ENCODE assay signal across 12 cellular contexts in the genomic region with DNA sequence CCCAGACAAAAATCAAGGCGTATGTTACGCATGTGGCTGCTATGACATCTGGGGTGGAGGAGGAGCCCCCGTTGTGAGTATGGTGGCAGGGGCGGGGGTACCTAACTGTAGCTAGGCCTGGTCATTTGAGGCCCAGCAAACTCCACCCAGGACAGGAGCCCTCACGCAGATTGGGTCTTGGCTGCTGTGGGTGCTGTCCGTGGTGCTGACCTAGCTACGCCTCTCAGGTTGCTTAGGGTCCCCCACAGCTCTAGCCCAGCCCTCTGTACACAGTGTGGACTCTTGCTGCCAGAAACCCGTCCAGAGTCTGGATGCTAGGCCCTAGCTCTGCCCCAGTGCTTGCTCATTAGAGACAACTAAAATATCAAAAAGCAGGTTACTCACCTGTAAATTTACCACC.
DNase-seq lines count a peak whose midpoint lies in the region; ATAC-seq, FAIRE-seq and TF ChIP-seq lines count a peak whose summit lies in the region.
"Had no signal": no experiment of that assay in that cellular context is flagged by ENCODE, and none has a peak within 500 bp of the region (broad histone marks: within the 10 kb centered on the region; RNA-seq: fewer than 3 reads in every experiment).

No MANE protein-coding gene starts in this region.

- no peak overlapping the region for H3K27ac ChIP-seq in heart right ventricle
- no peak overlapping the region for H3K27ac ChIP-seq in OCI-LY7 (ENCODE audit: low read depth, low read length, poor library complexity, severe bottlenecking)

- H3K4me2 ChIP-seq in OCI-LY7 (ENCODE audit: low read length): no peak overlapping the region

- BruUV-seq in OCI-LY7 (replicated peaks; lab: Mats Ljungman, UMichigan): no TSS peak

- H3K79me2 ChIP-seq in OCI-LY7 (ENCODE audit: insufficient read depth, low read depth, low read length): no peaks in the 10 kb centered on the region

- peaks cover 13% of the 10 kb centered on the region for H3K36me3 Mint-ChIP-seq in endothelial cell (ENCODE audit: low read depth, unreplicated experiment)
- peaks cover under 1% of the 10 kb centered on the region for H3K36me3 Mint-ChIP-seq in activated T-helper 1 cell treated with anti-CD3 and anti-CD28 coated beads, Interleukin-12 subunit alpha, Interleukin-12 subunit beta, Interleukin-2, Interleukin-4 antibody, amounts not matched to agents 30 ng/mL and 10 ng/mL and 1 ng/mL, durations not matched to agents 14 hours and 24 hours and 36 hours (ENCODE audit: low read depth)

- CTCF ChIA-PET in OCI-LY7 (lab: Charles Lee; ENCODE audit: unreplicated experiment): no interaction called here

- H3K9me2 ChIP-seq in OCI-LY7 (ENCODE audit: insufficient read depth, low read length): no peaks in the 10 kb centered on the region

- TF ChIP-seq CTCF in heart right ventricle (IDR thresholded peaks at IDR 0.05) (no peak), OCI-LY7 (conservative IDR thresholded peaks at IDR 0.05; ENCODE audit: low read length) (no peak), endothelial cell (IDR thresholded peaks at IDR 0.05; ENCODE audit: unreplicated experiment) (no peak)

- TF ChIP-seq POLR2A in GM12892 (IDR thresholded peaks at IDR 0.05; ENCODE audit: low read depth, low read length): no peak

- H3K4me3 ChIP-seq in heart right ventricle (no peak overlapping the region), OCI-LY7 (ENCODE audit: low read depth, low read length, poor library complexity, severe bottlenecking) (no peak overlapping the region)

- H4K20me1 ChIP-seq in OCI-LY7 (ENCODE audit: insufficient read depth, low read length): no peaks in the 10 kb centered on the region

- peaks cover 8% of the 10 kb centered on the region for H3K27me3 Mint-ChIP-seq in endothelial cell (ENCODE audit: unreplicated experiment)
- no peaks in the 10 kb centered on the region for H3K27me3 Mint-ChIP-seq in activated T-helper 1 cell treated with anti-CD3 and anti-CD28 coated beads, Interleukin-12 subunit alpha, Interleukin-12 subunit beta, Interleukin-2, Interleukin-4 antibody, amounts not matched to agents 30 ng/mL and 10 ng/mL and 1 ng/mL, durations not matched to agents 14 hours and 24 hours and 36 hours (ENCODE audit: insufficient read depth)

- POLR2A ChIA-PET in OCI-LY7 (lab: Charles Lee): no interaction called here

- H3K4me1 ChIP-seq in heart right ventricle (no peaks in the 10 kb centered on the region), OCI-LY7 (ENCODE audit: insufficient read depth, low read length, poor library complexity, severe bottlenecking) (no peaks in the 10 kb centered on the region)

- H3K4me1 Mint-ChIP-seq in endothelial cell (ENCODE audit: unreplicated experiment): no peaks in the 10 kb centered on the region
- no peaks in the 10 kb centered on the region for H3K4me1 Mint-ChIP-seq in activated T-helper 1 cell treated with anti-CD3 and anti-CD28 coated beads, Interleukin-12 subunit alpha, Interleukin-12 subunit beta, Interleukin-2, Interleukin-4 antibody, amounts not matched to agents 30 ng/mL and 10 ng/mL and 1 ng/mL, durations not matched to agents 14 hours and 24 hours and 36 hours (ENCODE audit: low read depth)

- 27 to 33% methylated on average over 8 of the region's 8 CpGs for WGBS in heart right ventricle, 2 donors

- no peak overlapping the region for H3K4me3 Mint-ChIP-seq in endothelial cell (ENCODE audit: unreplicated experiment)
- no peak overlapping the region for H3K4me3 Mint-ChIP-seq in activated T-helper 1 cell treated with anti-CD3 and anti-CD28 coated beads, Interleukin-12 subunit alpha, Interleukin-12 subunit beta, Interleukin-2, Interleukin-4 antibody, amounts not matched to agents 30 ng/mL and 10 ng/mL and 1 ng/mL, durations not matched to agents 14 hours and 24 hours and 36 hours

- H3K27me3 ChIP-seq in heart right ventricle: no peaks in the 10 kb centered on the region

- intact Hi-C loops in heart right ventricle (cut with DNase I) (no loop called here), cardiac septum (cut with DNase I) (no loop called here), OCI-LY7 (cut with micrococcal nuclease; ENCODE audit: unreplicated experiment) (no loop called here)
- intact Hi-C loops in activated T-helper 1 cell treated with anti-CD3 and anti-CD28 coated beads, Interleukin-12 subunit alpha, Interleukin-12 subunit beta, Interleukin-2, Interleukin-4 antibody, amounts not matched to agents 30 ng/mL and 10 ng/mL and 1 ng/mL, durations not matched to agents 14 hours and 24 hours and 36 hours (cut with micrococcal nuclease): no loop called here

- no peak for FAIRE-seq in GM12892 (lab: Jason Lieb, UNC)
- FAIRE-seq: GM18507, islet of Langerhans had no signal

- peaks cover 12% of the 10 kb centered on the region for H3K9me3 Mint-ChIP-seq in endothelial cell (ENCODE audit: unreplicated experiment)
- peaks cover 39% of the 10 kb centered on the region for H3K9me3 Mint-ChIP-seq in activated T-helper 1 cell treated with anti-CD3 and anti-CD28 coated beads, Interleukin-12 subunit alpha, Interleukin-12 subunit beta, Interleukin-2, Interleukin-4 antibody, amounts not matched to agents 30 ng/mL and 10 ng/mL and 1 ng/mL, durations not matched to agents 14 hours and 24 hours and 36 hours

- H3K27ac Mint-ChIP-seq in endothelial cell (ENCODE audit: unreplicated experiment): no peak overlapping the region
- no peak overlapping the region for H3K27ac Mint-ChIP-seq in activated T-helper 1 cell treated with anti-CD3 and anti-CD28 coated beads, Interleukin-12 subunit alpha, Interleukin-12 subunit beta, Interleukin-2, Interleukin-4 antibody, amounts not matched to agents 30 ng/mL and 10 ng/mL and 1 ng/mL, durations not matched to agents 14 hours and 24 hours and 36 hours

- no peak overlapping the region for H2AFZ ChIP-seq in OCI-LY7 (ENCODE audit: low read length)

- no peaks in the 10 kb centered on the region for H3K36me3 ChIP-seq in heart right ventricle
- no peaks in the 10 kb centered on the region for H3K36me3 ChIP-seq in OCI-LY7 (ENCODE audit: insufficient read depth, low read length)

- H3K9me3 ChIP-seq in heart right ventricle: peaks cover 0 to 56% (median 37%) of the 10 kb centered on the region in 11 donors
- no peaks in the 10 kb centered on the region for H3K9me3 ChIP-seq in OCI-LY7 (ENCODE audit: low read length)

- ATAC-seq in heart right ventricle: peak in 1 of 8 donors; percentile 18

- DNase-seq in heart right ventricle (peak; percentile 13 to 23), cardiac septum (ENCODE audit: low spot score) (no peak), OCI-LY7 (ENCODE audit: low spot score) (peak; percentile 25), endothelial cell (ENCODE audit: low spot score) (peak; percentile 54), NCI-H2107 (lab: John Stamatoyannopoulos, UW) (no peak), GM12892 (ENCODE audit: insufficient read length) (no peak)
- peak; percentile 9 for DNase-seq in stimulated activated CD4-positive, alpha-beta T cell treated with anti-CD3 and anti-CD28 coated beads, Interleukin-4, amount 100 ng/mL, for 24 hours
- no peak for DNase-seq in activated T-helper 1 cell treated with anti-CD3 and anti-CD28 coated beads, Interleukin-12 subunit alpha, Interleukin-12 subunit beta, Interleukin-2, Interleukin-4 antibody, amounts not matched to agents 30 ng/mL and 10 ng/mL and 1 ng/mL, durations not matched to agents 14 hours and 24 hours and 36 hours (ENCODE audit: low spot score)
- DNase-seq: C1 segment of cervical spinal cord, KG1 had no signal

Comparison
In these comparisons a context has a peak if more than half of its experiments do, and no peak if none do; other contexts are left out.
1. DNase-seq: peak in heart right ventricle (2 of 2), OCI-LY7 (single experiment), endothelial cell (single experiment) and stimulated activated CD4-positive, alpha-beta T cell treated with anti-CD3 and anti-CD28 coated beads, Interleukin-4, amount 100 ng/mL, for 24 hours (single experiment); none in cardiac septum (single experiment), NCI-H2107 (single experiment), GM12892 (single experiment) and activated T-helper 1 cell treated with anti-CD3 and anti-CD28 coated beads, Interleukin-12 subunit alpha, Interleukin-12 subunit beta, Interleukin-2, Interleukin-4 antibody, amounts not matched to agents 30 ng/mL and 10 ng/mL and 1 ng/mL, durations not matched to agents 14 hours and 24 hours and 36 hours (single experiment).